ENCODE assay signal across 17 cellular contexts in genomic region chr14:72311116-72311515, GRCh38.
DNase-seq lines count a peak whose midpoint lies in the region; ATAC-seq and TF ChIP-seq lines count a peak whose summit lies in the region.
"Had no signal": no experiment of that assay in that cellular context is flagged by ENCODE, and none has a peak within 500 bp of the region (broad histone marks: within the 10 kb centered on the region; RNA-seq: fewer than 3 reads in every experiment).

No MANE protein-coding gene starts in this region.

- no peak overlapping the region for H3K4ac ChIP-seq in trophoblast cell (ENCODE audit: low read depth, low read length)

- no peak overlapping the region for H2BK12ac ChIP-seq in trophoblast cell (ENCODE audit: low read length)

- peaks cover 4% of the 10 kb centered on the region for H3K79me1 ChIP-seq in trophoblast cell (ENCODE audit: low read length)

- H3K23ac ChIP-seq in trophoblast cell (ENCODE audit: low read length), result no peak overlapping the region

- H3K18ac ChIP-seq in trophoblast cell (ENCODE audit: low read length), result no peak overlapping the region

- no peak overlapping the region for H2BK120ac ChIP-seq in trophoblast cell (ENCODE audit: insufficient read depth, low read length, poor library complexity)

- H3K4me1 Mint-ChIP-seq in glutamatergic neuron (ENCODE audit: low read depth, unreplicated experiment), result no peaks in the 10 kb centered on the region
- H3K4me1 Mint-ChIP-seq: CD14-positive monocyte; CD8-positive, alpha-beta memory T cell had no signal

- H3K4me3 ChIP-seq in kidney epithelial cell (ENCODE audit: low read depth, low read length), result no peak overlapping the region
- H3K4me3 ChIP-seq in trophoblast cell (ENCODE audit: low read depth, low read length), result no peak overlapping the region
- H3K4me3 ChIP-seq: A549, GM23248 had no signal

- H3K27me3 ChIP-seq in kidney epithelial cell (ENCODE audit: control insufficient read depth, insufficient read depth, low read length) (no peaks in the 10 kb centered on the region), trophoblast cell (ENCODE audit: insufficient read depth, low read length) (no peaks in the 10 kb centered on the region)

- no peaks in the 10 kb centered on the region for H3K36me3 ChIP-seq in kidney epithelial cell (ENCODE audit: control insufficient read depth, insufficient read depth, low read length)
- no peaks in the 10 kb centered on the region for H3K36me3 ChIP-seq in trophoblast cell (ENCODE audit: control insufficient read depth in 1 of 2, insufficient read depth in 2 of 2, low read length in 2 of 2)

- no peak overlapping the region for H3K9ac ChIP-seq in trophoblast cell (ENCODE audit: low read length)
- H3K9ac ChIP-seq: GM23248 had no signal

- no peak overlapping the region for H3K4me2 ChIP-seq in trophoblast cell (ENCODE audit: low read length)
- H3K4me2 ChIP-seq: A549 had no signal

- no peak overlapping the region for H2AK5ac ChIP-seq in trophoblast cell (ENCODE audit: low read length)

- H3K27me3 Mint-ChIP-seq in glutamatergic neuron (ENCODE audit: unreplicated experiment), result peaks cover 2% of the 10 kb centered on the region

- no peak overlapping the region for H3K27ac Mint-ChIP-seq in glutamatergic neuron (ENCODE audit: unreplicated experiment)
- H3K27ac Mint-ChIP-seq: CD14-positive monocyte had no signal

- no peaks in the 10 kb centered on the region for H3K9me3 Mint-ChIP-seq in glutamatergic neuron (ENCODE audit: unreplicated experiment)

- ATAC-seq in SK-N-SH treated with all-trans-retinoic acid at 6 μM for 48 hours (no peak), GM21529 (IDR thresholded peaks at IDR 0.05; ENCODE audit: unreplicated experiment) (no peak)
- ATAC-seq: A549, HCT116 had no signal

- H3K14ac ChIP-seq in trophoblast cell (ENCODE audit: low read length), result no peak overlapping the region

- no peak overlapping the region for H2AFZ ChIP-seq in trophoblast cell (ENCODE audit: insufficient read depth, low read length, poor library complexity)
- H2AFZ ChIP-seq: GM23248 had no signal

- H3K9me3 ChIP-seq in trophoblast cell (ENCODE audit: insufficient read depth, low read depth, low read length), result no peaks in the 10 kb centered on the region
- H3K9me3 ChIP-seq: A549, Caco-2 had no signal

- H4K12ac ChIP-seq in trophoblast cell (ENCODE audit: low read depth, low read length), result no peak overlapping the region

- no peak overlapping the region for H4K8ac ChIP-seq in trophoblast cell (ENCODE audit: low read depth, low read length)

- peaks cover 2 to 5% of the 10 kb centered on the region in 2 experiments for H3K4me1 ChIP-seq in trophoblast cell (ENCODE audit: control insufficient read depth in 1 of 2, insufficient read depth in 2 of 2, low read length in 2 of 2)
- H3K4me1 ChIP-seq: A549, Caco-2 had no signal

- H3K4me3 Mint-ChIP-seq in glutamatergic neuron (ENCODE audit: unreplicated experiment), result no peak overlapping the region
- H3K4me3 Mint-ChIP-seq: CD14-positive monocyte; CD8-positive, alpha-beta memory T cell had no signal

- no CpG with 5 or more reads among the region's 1 CpG for WGBS in trophoblast cell (ENCODE audit: extremely low coverage, insufficient coverage, insufficient read length)

- H3K27ac ChIP-seq in trophoblast cell (ENCODE audit: low read depth, low read length), result peak overlapping the region; percentile 57
- H3K27ac ChIP-seq: A549, GM23248 had no signal

- TF ChIP-seq CTCF in kidney epithelial cell (IDR thresholded peaks at IDR 0.05; ENCODE audit: insufficient read depth, low read length, poor library complexity, severe bottlenecking), result no peak
- no peak for TF ChIP-seq CTCF in glutamatergic neuron (IDR thresholded peaks at IDR 0.05; ENCODE audit: partially characterized antibody, unreplicated experiment)

- H4K91ac ChIP-seq in trophoblast cell (ENCODE audit: low read depth, low read length), result no peak overlapping the region

- no peak overlapping the region for H2BK5ac ChIP-seq in trophoblast cell (ENCODE audit: low read depth, low read length, poor library complexity)

- H3K79me2 ChIP-seq in trophoblast cell (ENCODE audit: control insufficient read depth, insufficient read depth, low read length, poor library complexity), result no peaks in the 10 kb centered on the region

- DNase-seq in EH (ENCODE audit: low read depth), result peak; percentile 17
- peak; percentile 25 for DNase-seq in kidney epithelial cell (ENCODE audit: low read depth)
- DNase-seq in trophoblast cell, result peak; percentile 16 to 71
- no peak for DNase-seq in glutamatergic neuron
- DNase-seq in CD1c-positive myeloid dendritic cell (ENCODE audit: extremely low spot score), result no peak
- no peak for DNase-seq in 8988T
- DNase-seq: Caco-2; CD8-positive, alpha-beta memory T cell; DND-41; GF-D8; GM23248; IMR-90 had no signal

- H3K36me3 Mint-ChIP-seq in glutamatergic neuron (ENCODE audit: unreplicated experiment), result no peaks in the 10 kb centered on the region
- H3K36me3 Mint-ChIP-seq: CD14-positive monocyte had no signal

TF ChIP-seq in SK-N-SH treated with all-trans-retinoic acid at 6 μM for 48 hours, 23 proteins besides CTCF, POLR2A, EP300 and RAD21:
- TF ChIP-seq ISL1 (CRISPR knock-in tag; IDR thresholded peaks at IDR 0.05), result peak; percentile 95
- no peak for TF ChIP-seq PPARA (CRISPR knock-in tag; IDR thresholded peaks at IDR 0.05; ENCODE audit: borderline replicate concordance)
- no peak for TF ChIP-seq TOX (CRISPR knock-in tag; IDR thresholded peaks at IDR 0.05; ENCODE audit: borderline replicate concordance)
- 0 out of 2 replicates have a peak, but pooled peaks have one; percentile 23 for TF ChIP-seq ZFP3 (CRISPR knock-in tag; IDR thresholded peaks at IDR 0.05)
- TF ChIP-seq TCF4 (CRISPR knock-in tag; IDR thresholded peaks at IDR 0.05; ENCODE audit: borderline replicate concordance), result no peak

Comparison
In these comparisons a context has a peak if more than half of its experiments do, and no peak if none do; other contexts are left out.
1. DNase-seq: peak in EH (single experiment), kidney epithelial cell (single experiment) and trophoblast cell (2 of 2); none in glutamatergic neuron (single experiment), CD1c-positive myeloid dendritic cell (single experiment) and 8988T (single experiment).